Comparison of ENCODE assay signal across 1 cellular context in the genomic region with DNA sequence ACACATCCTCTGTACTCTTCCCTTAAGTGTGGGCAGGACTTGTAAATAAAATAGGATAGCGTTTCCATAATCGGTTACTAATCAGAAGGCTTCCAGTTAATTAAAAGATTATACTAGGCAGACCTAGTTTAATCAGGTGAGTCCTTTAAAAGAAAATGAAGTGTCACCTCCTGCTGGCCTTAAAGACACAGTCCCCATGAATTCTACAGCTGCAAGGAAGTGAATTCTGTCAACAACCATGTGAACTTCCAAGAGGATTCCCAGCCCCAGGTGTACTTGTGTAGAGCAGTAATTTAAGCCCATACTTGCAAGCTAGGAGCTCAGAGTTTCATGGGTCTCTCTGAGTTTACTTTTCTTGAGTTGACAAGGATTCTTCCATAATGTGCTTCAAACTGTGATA.
TF ChIP-seq lines count a peak whose summit lies in the region.

No MANE protein-coding gene starts in this region.

TF ChIP-seq in WTC11, 78 proteins besides CTCF, POLR2A, EP300 and RAD21 (continued from another document):
- TF ChIP-seq, protein P1, sequence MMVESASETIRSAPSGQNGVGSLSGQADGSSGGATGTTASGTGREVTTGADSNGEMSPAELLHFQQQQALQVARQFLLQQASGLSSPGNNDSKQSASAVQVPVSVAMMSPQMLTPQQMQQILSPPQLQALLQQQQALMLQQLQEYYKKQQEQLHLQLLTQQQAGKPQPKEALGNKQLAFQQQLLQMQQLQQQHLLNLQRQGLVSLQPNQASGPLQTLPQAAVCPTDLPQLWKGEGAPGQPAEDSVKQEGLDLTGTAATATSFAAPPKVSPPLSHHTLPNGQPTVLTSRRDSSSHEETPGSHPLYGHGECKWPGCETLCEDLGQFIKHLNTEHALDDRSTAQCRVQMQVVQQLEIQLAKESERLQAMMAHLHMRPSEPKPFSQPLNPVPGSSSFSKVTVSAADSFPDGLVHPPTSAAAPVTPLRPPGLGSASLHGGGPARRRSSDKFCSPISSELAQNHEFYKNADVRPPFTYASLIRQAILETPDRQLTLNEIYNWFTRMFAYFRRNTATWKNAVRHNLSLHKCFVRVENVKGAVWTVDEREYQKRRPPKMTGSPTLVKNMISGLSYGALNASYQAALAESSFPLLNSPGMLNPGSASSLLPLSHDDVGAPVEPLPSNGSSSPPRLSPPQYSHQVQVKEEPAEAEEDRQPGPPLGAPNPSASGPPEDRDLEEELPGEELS (CRISPR knock-in tag; IDR thresholded peaks at IDR 0.05), result no peak
- TF ChIP-seq RELA (CRISPR knock-in tag; IDR thresholded peaks at IDR 0.05; ENCODE audit: borderline replicate concordance), result no peak
- TF ChIP-seq, protein P2, sequence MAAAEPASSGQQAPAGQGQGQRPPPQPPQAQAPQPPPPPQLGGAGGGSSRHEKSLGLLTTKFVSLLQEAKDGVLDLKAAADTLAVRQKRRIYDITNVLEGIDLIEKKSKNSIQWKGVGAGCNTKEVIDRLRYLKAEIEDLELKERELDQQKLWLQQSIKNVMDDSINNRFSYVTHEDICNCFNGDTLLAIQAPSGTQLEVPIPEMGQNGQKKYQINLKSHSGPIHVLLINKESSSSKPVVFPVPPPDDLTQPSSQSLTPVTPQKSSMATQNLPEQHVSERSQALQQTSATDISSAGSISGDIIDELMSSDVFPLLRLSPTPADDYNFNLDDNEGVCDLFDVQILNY (CRISPR knock-in tag; IDR thresholded peaks at IDR 0.05), result no peak
- TF ChIP-seq, protein P3, sequence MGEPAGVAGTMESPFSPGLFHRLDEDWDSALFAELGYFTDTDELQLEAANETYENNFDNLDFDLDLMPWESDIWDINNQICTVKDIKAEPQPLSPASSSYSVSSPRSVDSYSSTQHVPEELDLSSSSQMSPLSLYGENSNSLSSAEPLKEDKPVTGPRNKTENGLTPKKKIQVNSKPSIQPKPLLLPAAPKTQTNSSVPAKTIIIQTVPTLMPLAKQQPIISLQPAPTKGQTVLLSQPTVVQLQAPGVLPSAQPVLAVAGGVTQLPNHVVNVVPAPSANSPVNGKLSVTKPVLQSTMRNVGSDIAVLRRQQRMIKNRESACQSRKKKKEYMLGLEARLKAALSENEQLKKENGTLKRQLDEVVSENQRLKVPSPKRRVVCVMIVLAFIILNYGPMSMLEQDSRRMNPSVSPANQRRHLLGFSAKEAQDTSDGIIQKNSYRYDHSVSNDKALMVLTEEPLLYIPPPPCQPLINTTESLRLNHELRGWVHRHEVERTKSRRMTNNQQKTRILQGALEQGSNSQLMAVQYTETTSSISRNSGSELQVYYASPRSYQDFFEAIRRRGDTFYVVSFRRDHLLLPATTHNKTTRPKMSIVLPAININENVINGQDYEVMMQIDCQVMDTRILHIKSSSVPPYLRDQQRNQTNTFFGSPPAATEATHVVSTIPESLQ (CRISPR knock-in tag; IDR thresholded peaks at IDR 0.05), result no peak
- TF ChIP-seq, protein P4, sequence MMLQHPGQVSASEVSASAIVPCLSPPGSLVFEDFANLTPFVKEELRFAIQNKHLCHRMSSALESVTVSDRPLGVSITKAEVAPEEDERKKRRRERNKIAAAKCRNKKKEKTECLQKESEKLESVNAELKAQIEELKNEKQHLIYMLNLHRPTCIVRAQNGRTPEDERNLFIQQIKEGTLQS (CRISPR knock-in tag; conservative IDR thresholded peaks at IDR 0.05), result no peak
- TF ChIP-seq NR1H2 (CRISPR knock-in tag; IDR thresholded peaks at IDR 0.05), result no peak
- TF ChIP-seq TCF7 (CRISPR knock-in tag; IDR thresholded peaks at IDR 0.05; ENCODE audit: low read depth), result no peak
- no peak for TF ChIP-seq NR2C2 (CRISPR knock-in tag; IDR thresholded peaks at IDR 0.05)
- TF ChIP-seq, protein P5, sequence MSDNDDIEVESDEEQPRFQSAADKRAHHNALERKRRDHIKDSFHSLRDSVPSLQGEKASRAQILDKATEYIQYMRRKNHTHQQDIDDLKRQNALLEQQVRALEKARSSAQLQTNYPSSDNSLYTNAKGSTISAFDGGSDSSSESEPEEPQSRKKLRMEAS (CRISPR knock-in tag; IDR thresholded peaks at IDR 0.05), result no peak
- TF ChIP-seq ZNF263 (CRISPR knock-in tag; IDR thresholded peaks at IDR 0.05; ENCODE audit: low read depth), result no peak
- no peak for TF ChIP-seq GABPB1 (CRISPR knock-in tag; IDR thresholded peaks at IDR 0.05)
